11 cellular contexts compared by ENCODE assay signal in genomic region chr5:136053336-136054121, GRCh38. TPM values are rescaled to one million over a fixed set of nuclear protein-coding genes. Genes with fewer than 3 reads are reported as not detected.
A peak's percentile ranks its signal among the peaks of the same experiment; 100 is the strongest.
DNase-seq lines count a peak whose midpoint lies in the region; FAIRE-seq and TF ChIP-seq lines count a peak whose summit lies in the region.
"Had no signal": no experiment of that assay in that cellular context is flagged by ENCODE, and none has a peak within 500 bp of the region (broad histone marks: within the 10 kb centered on the region; RNA-seq: fewer than 3 reads in every experiment).

No MANE protein-coding gene starts in this region.

- no peaks in the 10 kb centered on the region for H3K23me2 ChIP-seq in H1 (ENCODE audit: low read depth, low read length)

- 0 out of 2 replicates have a peak overlapping the region, but pooled peaks have one; percentile 9 for H2BK12ac ChIP-seq in H1 (ENCODE audit: low read depth, low read length)

- H3K18ac ChIP-seq in H1 (ENCODE audit: extremely low read depth, low read length) (no peak overlapping the region), mesendoderm (ENCODE audit: low read length) (no peak overlapping the region)

- no peak overlapping the region for H4K91ac ChIP-seq in H1 (replicated peaks; ENCODE audit: insufficient read length, low read length)

- H2AFZ ChIP-seq in H1 (ENCODE audit: low read length) = no peak overlapping the region

- CTCF ChIA-PET in H1 (lab: Charles Lee; ENCODE audit: partially characterized antibody) = interaction anchor here (0.7 to 5.1 kb wide), 7 partner anchors 12 to 488 kb away, joined by 3 to 20 read pairs (median 3); no protein-coding TSS in a partner anchor

- intact Hi-C loops in sigmoid colon (cut with DNase I) = no loop called here

- no peaks in the 10 kb centered on the region for H3K9me3 ChIP-seq in MG63
- no peaks in the 10 kb centered on the region for H3K9me3 ChIP-seq in H1 (ENCODE audit: insufficient read depth in 2 of 2, low read depth in 1 of 2, low read length in 1 of 2)
- H3K9me3 ChIP-seq in sigmoid colon = no peaks in the 10 kb centered on the region
- H3K9me3 ChIP-seq: ovary had no signal

- no peak overlapping the region for H4K8ac ChIP-seq in H1 (ENCODE audit: extremely low read depth, insufficient read depth, low read length)
- H4K8ac ChIP-seq in mesendoderm (ENCODE audit: low read depth, low read length) = no peak overlapping the region

- POLR2A ChIA-PET in H1 (lab: Charles Lee; ENCODE audit: partially characterized antibody) = no interaction called here

- no peak overlapping the region for H2BK20ac ChIP-seq in H1 (ENCODE audit: low read length)

- no peak overlapping the region for H3K4me3 ChIP-seq in MG63
- H3K4me3 ChIP-seq in H1 (ENCODE audit: extremely low read depth in 1 of 4, insufficient read depth in 2 of 4, low read depth in 3 of 4, low read length in 4 of 4) = no peak overlapping the region
- H3K4me3 ChIP-seq in mesendoderm (ENCODE audit: low read length) = no peak overlapping the region
- no peak overlapping the region for H3K4me3 ChIP-seq in sigmoid colon
- H3K4me3 ChIP-seq: ovary had no signal

- H4K5ac ChIP-seq in H1 (ENCODE audit: insufficient read length, low read depth, low read length) (no peak overlapping the region), mesendoderm (ENCODE audit: low read length) (no peak overlapping the region)

- TF ChIP-seq RAD21 in H1 (IDR thresholded peaks at IDR 0.05 in 1 of 2, conservative IDR thresholded peaks at IDR 0.05 in 1 of 2; ENCODE audit: low read depth in 2 of 2, low read length in 2 of 2) = no peak

- H3K9ac ChIP-seq in H1 (replicated peaks in 1 of 4; ENCODE audit: extremely low read depth in 1 of 4, low read depth in 3 of 4, low read length in 3 of 4) (no peak overlapping the region), mesendoderm (ENCODE audit: low read length) (no peak overlapping the region)

- H3K79me2 ChIP-seq in H1 (ENCODE audit: control insufficient read depth in 1 of 2, insufficient read depth in 2 of 2, low read length in 2 of 2) = no peaks in the 10 kb centered on the region
- H3K79me2 ChIP-seq in mesendoderm (ENCODE audit: control insufficient read depth, insufficient read depth, low read length) = no peaks in the 10 kb centered on the region

- no peak for FAIRE-seq in H1 (lab: Jason Lieb, UNC)

- H3K56ac ChIP-seq in H1 (replicated peaks; ENCODE audit: insufficient read length, low read depth, low read length) = no peak overlapping the region
- H3K56ac ChIP-seq in mesendoderm (ENCODE audit: low read length) = no peak overlapping the region

- no peak overlapping the region for H3K23ac ChIP-seq in H1 (ENCODE audit: insufficient read length)
- no peak overlapping the region for H3K23ac ChIP-seq in mesendoderm (ENCODE audit: low read length)

- H3K14ac ChIP-seq in H1 (ENCODE audit: insufficient read length) = no peak overlapping the region

- H2AK5ac ChIP-seq in H1 (ENCODE audit: low read depth, low read length) = no peak overlapping the region
- no peak overlapping the region for H2AK5ac ChIP-seq in mesendoderm (ENCODE audit: low read length)

- no peaks in the 10 kb centered on the region for H4K20me1 ChIP-seq in H1 (replicated peaks in 1 of 2; ENCODE audit: control insufficient read depth in 1 of 2, insufficient read depth in 2 of 2, low read length in 2 of 2)

- no peaks in the 10 kb centered on the region for H3K79me1 ChIP-seq in H1 (ENCODE audit: low read depth, low read length)
- no peaks in the 10 kb centered on the region for H3K79me1 ChIP-seq in mesendoderm (ENCODE audit: low read length)

- H2BK15ac ChIP-seq in H1 (ENCODE audit: low read length) = no peak overlapping the region
- no peak overlapping the region for H2BK15ac ChIP-seq in mesendoderm (replicated peaks; ENCODE audit: low read depth)

- TF ChIP-seq POLR2A in H1 (IDR thresholded peaks at IDR 0.05; ENCODE audit: control extremely low read depth in 1 of 2, low read depth in 2 of 2, low read length in 2 of 2) (no peak), sigmoid colon (IDR thresholded peaks at IDR 0.05) (no peak)

- TF ChIP-seq CTCF in H1 (IDR thresholded peaks at IDR 0.05; ENCODE audit: control extremely low read depth in 1 of 3, insufficient read depth in 1 of 3, low read depth in 1 of 3, low read length in 3 of 3) (no peak), sigmoid colon (IDR thresholded peaks at IDR 0.05) (no peak)

- peak; percentile 93 for DNase-seq in AG08395 (ENCODE audit: low spot score)
- DNase-seq in MG63 = peak; percentile 98
- no peak for DNase-seq in H1 (ENCODE audit: low read depth in 1 of 2, low spot score in 2 of 2)
- DNase-seq in mesendoderm = peak; percentile 89
- no peak for DNase-seq in inferior parietal cortex (ENCODE audit: extremely low spot score)
- DNase-seq in sigmoid colon = no peak
- DNase-seq in globus pallidus (ENCODE audit: low spot score) = no peak
- DNase-seq in NOMO-1 (lab: John Stamatoyannopoulos, UW; ENCODE audit: unreplicated experiment in 2 of 2) = no peak
- DNase-seq: activated naive CD8-positive, alpha-beta T cell treated with anti-CD3 and anti-CD28 coated beads, Interleukin-2, amount 10 ng/mL, durations not matched to agents 7 days and 5 days; H9; ovary had no signal

- H3K36me3 ChIP-seq in MG63 (peaks cover 89% of the 10 kb centered on the region), H1 (ENCODE audit: control insufficient read depth in 2 of 4, insufficient read depth in 4 of 4, low read length in 3 of 4) (no peaks in the 10 kb centered on the region), mesendoderm (ENCODE audit: control insufficient read depth, insufficient read depth, low read length) (no peaks in the 10 kb centered on the region), sigmoid colon (peaks cover 0 to 24% (median 15%) of the 10 kb centered on the region in 4 donors)
- H3K36me3 ChIP-seq: ovary had no signal

- H2BK120ac ChIP-seq in H1 (replicated peaks; ENCODE audit: low read depth, low read length) (no peak overlapping the region), mesendoderm (ENCODE audit: low read depth, low read length) (no peak overlapping the region)

- H3K4ac ChIP-seq in H1 (replicated peaks; ENCODE audit: insufficient read length, low read depth, low read length) (no peak overlapping the region), mesendoderm (ENCODE audit: low read depth, low read length) (no peak overlapping the region)

- no peak for TF ChIP-seq EP300 in H1 (IDR thresholded peaks at IDR 0.05; ENCODE audit: borderline replicate concordance in 1 of 2, low read depth in 2 of 2, low read length in 2 of 2)
- TF ChIP-seq EP300 in sigmoid colon (IDR thresholded peaks at IDR 0.05) = no peak

- WGBS in H1 (ENCODE audit: extremely low coverage in 1 of 2, insufficient coverage in 1 of 2, insufficient read length in 1 of 2, insufficient replicate concordance in 2 of 2, low coverage in 1 of 2, low lambda C conversion rate in 2 of 2, missing lambda C conversion rate in 1 of 2), 2 experiments = 92% methylated on average over 6 of the region's 6 CpGs; no CpG with 5 or more reads in 1 of the 2 experiments
- no CpG with 5 or more reads among the region's 6 CpGs for WGBS in mesendoderm (ENCODE audit: extremely low coverage, insufficient coverage, low lambda C conversion rate)
- WGBS in sigmoid colon, 2 donors = 73 to 79% methylated on average over 6 of the region's 6 CpGs

- H3K4me2 ChIP-seq in H1 (ENCODE audit: insufficient read depth in 1 of 2, low read depth in 2 of 2, low read length in 2 of 2) = no peak overlapping the region
- no peak overlapping the region for H3K4me2 ChIP-seq in mesendoderm (ENCODE audit: low read length)

- H2BK5ac ChIP-seq in H1 (ENCODE audit: low read depth, low read length) (no peak overlapping the region), mesendoderm (ENCODE audit: low read length) (no peak overlapping the region)

- peaks cover 0 to 7% (median 1%) of the 10 kb centered on the region in 4 experiments; a peak in 3 of 7 replicates for H3K4me1 ChIP-seq in H1 (replicated peaks in 1 of 4; ENCODE audit: control insufficient read depth in 3 of 4, insufficient read depth in 4 of 4, low read length in 3 of 4)
- peaks cover 3% of the 10 kb centered on the region for H3K4me1 ChIP-seq in mesendoderm (ENCODE audit: control insufficient read depth, low read depth, low read length)
- peaks cover 0 to 59% (median 43%) of the 10 kb centered on the region in 4 donors for H3K4me1 ChIP-seq in sigmoid colon

- H3K27me3 ChIP-seq in MG63 (no peaks in the 10 kb centered on the region), H1 (replicated peaks in 1 of 4; ENCODE audit: control insufficient read depth in 3 of 4, extremely low read depth in 1 of 4, insufficient read depth in 3 of 4, low read length in 3 of 4) (no peaks in the 10 kb centered on the region), mesendoderm (ENCODE audit: insufficient read depth, low read length, poor library complexity) (no peaks in the 10 kb centered on the region), sigmoid colon (no peaks in the 10 kb centered on the region)
- H3K27me3 ChIP-seq: ovary had no signal

- H3K27ac ChIP-seq in H1 (ENCODE audit: low read depth, low read length) (no peak overlapping the region), mesendoderm (ENCODE audit: low read depth, low read length) (no peak overlapping the region), sigmoid colon (peak overlapping the region in 2 of 4 donors; percentile 36 to 93)
- H3K27ac ChIP-seq: ovary had no signal

TF ChIP-seq in H1, 55 proteins besides CTCF, POLR2A, EP300 and RAD21 (continues in another document):
- TF ChIP-seq CREB1 (IDR thresholded peaks at IDR 0.05) (no peak), SUZ12 (IDR thresholded peaks at IDR 0.05; ENCODE audit: low read length) (no peak), MAFK (IDR thresholded peaks at IDR 0.05; ENCODE audit: low read depth, low read length) (no peak), TAF1 (IDR thresholded peaks at IDR 0.05; ENCODE audit: low read depth, low read length) (no peak), SP1 (IDR thresholded peaks at IDR 0.05; ENCODE audit: low read depth, low read length) (no peak), SP2 (IDR thresholded peaks at IDR 0.05; ENCODE audit: low read length) (no peak)

RNA-seq across cellular contexts. Expression of gene TGFBI, which starts 24.7 kb away (rescaled TPM):
- 2,057 and 2,194 TPM in 2 replicates for total RNA-seq in MG63 (2014; rRNA removed; shearing (Covaris generic); ENCODE audit: low replicate concordance)
- total RNA-seq in H1 (2021; fragmentation: NEBNext Ultra II Directional; extraction: Animal tissue kit (Norgen Biotek cat#: 25700)) = 5.9 and 8.5 TPM in 2 replicates
- polyA plus RNA-seq in H1 (2011; rRNA removed) (6.0 and 6.2 TPM in 2 replicates), sigmoid colon (100 to 1,000 TPM in 1 of 3 donors, 10 to 100 TPM in 2; 48.6 to 106 (median 65.3) TPM)
- 5.7 TPM for polyA plus RNA-seq in H1 (2011; cell fraction: cytosol; rRNA removed)
- polyA plus RNA-seq in H1 (2011; cell fraction: nucleus; rRNA removed) = 9.4 TPM
- 9.3 to 11.8 TPM (median 10.1 TPM) in 4 replicates for polyA plus RNA-seq in H1 (2012, experiment 1 of 2)
- polyA plus RNA-seq in H1 (2012, experiment 2 of 2) = 9.0 TPM
- 11.9 TPM for polyA plus RNA-seq in H1 (2013, experiment 1 of 2)
- 12.4 TPM for polyA plus RNA-seq in H1 (2013, experiment 2 of 2)
- 6.9 and 7.5 TPM in 2 replicates for polyA minus RNA-seq in H1 (2011; rRNA and poly(A)+ RNA removed)
- 4.8 TPM for polyA minus RNA-seq in H1 (2011; cell fraction: cytosol; rRNA and poly(A)+ RNA removed)
- 7.5 TPM for polyA minus RNA-seq in H1 (2011; cell fraction: nucleus; rRNA and poly(A)+ RNA removed)
- 3.8 TPM for polyA plus RNA-seq in mesendoderm (2013, experiment 1 of 2)
- polyA plus RNA-seq in mesendoderm (2013, experiment 2 of 2) = 4.0 TPM
- total RNA-seq in sigmoid colon = 100 to 1,000 TPM in 2 of 4 donors, 10 to 100 TPM in 2; 49.2 to 178 (median 91.6) TPM

Comparison
In these comparisons a context has a peak if more than half of its experiments do, and no peak if none do; other contexts are left out.
1. DNase-seq: peak in AG08395 (single experiment), MG63 (single experiment) and mesendoderm (single experiment); none in H1 (0 of 2), inferior parietal cortex (single experiment), sigmoid colon (single experiment), globus pallidus (single experiment) and NOMO-1 (0 of 2).
2. RNA of gene TGFBI, which starts 24.7 kb away (total RNA-seq): 2,057 to 2,194 TPM in MG63; 49.2 to 178 TPM in sigmoid colon and 5.9 to 8.5 TPM in H1; every median in the first group is over 10 times any median in the second.